In the genomic region with DNA sequence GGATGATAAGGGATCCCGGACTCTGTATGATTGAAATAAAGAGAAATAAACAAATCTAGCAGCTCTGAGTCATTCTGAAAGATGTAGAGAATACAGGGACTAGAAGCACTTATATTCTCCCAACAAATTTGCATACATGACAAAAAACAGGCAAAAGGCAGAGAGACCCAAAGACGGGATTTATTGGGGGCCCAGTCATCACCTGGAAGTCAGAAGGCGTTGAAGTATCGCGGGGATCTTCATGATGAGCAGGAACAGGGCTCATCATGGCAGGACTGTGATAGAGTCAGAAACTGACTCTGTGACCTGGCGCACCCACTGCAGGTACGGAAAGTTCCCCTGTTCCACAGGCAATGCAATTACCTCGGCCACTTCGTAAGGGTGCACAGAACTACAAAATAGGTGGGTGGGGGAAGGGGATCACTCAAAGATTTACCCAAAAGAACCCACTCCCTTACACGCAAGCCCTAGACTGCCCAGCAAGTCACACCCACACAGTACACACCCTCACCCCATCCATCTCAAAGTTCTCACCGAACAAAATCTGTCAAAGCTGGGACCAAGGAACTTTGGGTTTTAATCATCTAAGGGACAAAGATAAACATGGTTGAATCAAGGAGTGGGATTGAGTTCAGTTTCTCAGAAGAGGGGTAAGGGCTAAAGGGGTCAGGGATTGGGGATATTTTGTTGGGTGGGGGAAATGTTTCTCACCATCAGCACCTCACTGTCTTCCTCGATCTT, we compare ENCODE assay signal across 8 cellular contexts. TPM values are rescaled to one million over a fixed set of nuclear protein-coding genes. Genes with fewer than 3 reads are reported as not detected.
DNase-seq lines count a peak whose midpoint lies in the region; ATAC-seq, FAIRE-seq and TF ChIP-seq lines count a peak whose summit lies in the region.

No MANE protein-coding gene starts in this region.

- H3K4me1 Mint-ChIP-seq in astrocyte (ENCODE audit: low read depth, unreplicated experiment) (peaks cover 39% of the 10 kb centered on the region), mesothelial cell of epicardium (peaks cover 52% of the 10 kb centered on the region)

- TF ChIP-seq CTCF in HEK293 (tag by site-specific recombination; IDR thresholded peaks at IDR 0.05) (no peak), astrocyte (IDR thresholded peaks at IDR 0.05; ENCODE audit: insufficient read depth, low read depth, low read length) (no peak), mesothelial cell of epicardium (IDR thresholded peaks at IDR 0.05; ENCODE audit: unreplicated experiment) (no peak)

- H3K4me3 Mint-ChIP-seq in astrocyte (ENCODE audit: unreplicated experiment) = peak overlapping the region; percentile 98
- H3K4me3 Mint-ChIP-seq in mesothelial cell of epicardium = peak overlapping the region; percentile 94

- H3K36me3 Mint-ChIP-seq in astrocyte (ENCODE audit: low read depth, unreplicated experiment) (peaks cover 12% of the 10 kb centered on the region), mesothelial cell of epicardium (peaks cover 7% of the 10 kb centered on the region)

- H3K27me3 ChIP-seq in ACC112 (ENCODE audit: insufficient read depth, low read length) (no peaks in the 10 kb centered on the region), astrocyte (ENCODE audit: insufficient read depth, low read length) (no peaks in the 10 kb centered on the region)

- H3K9ac ChIP-seq in astrocyte (ENCODE audit: low read length) = peak overlapping the region; percentile 93

- POLR2A ChIA-PET in HEK293 (lab: Yijun Ruan, JAX) = interaction anchor here (0.6 to 3.4 kb wide), 3 partner anchors 10 to 169 kb away, joined by 4 to 14 read pairs (median 6); partner anchors contain the start of gene ZBTB9

- no peak overlapping the region for H2AFZ ChIP-seq in ACC112 (ENCODE audit: low read length, unreplicated experiment)
- H2AFZ ChIP-seq in astrocyte (ENCODE audit: low read depth, low read length) = no peak overlapping the region

- H3K36me3 ChIP-seq in ACC112 (ENCODE audit: insufficient read depth, low read length) (0 out of 2 replicates have a peak, but pooled peaks cover 5% of the 10 kb centered on the region), HEK293 (ENCODE audit: control insufficient read depth in 2 of 2, insufficient read depth in 1 of 2, low read length in 2 of 2) (peaks cover 0 to 44% of the 10 kb centered on the region in 2 experiments; a peak in 1 of 3 replicates), astrocyte (ENCODE audit: insufficient read depth, low read length) (peaks cover 8% of the 10 kb centered on the region)

- peak overlapping the region; percentile 97 for H3K4me2 ChIP-seq in astrocyte (ENCODE audit: low read length)

- ATAC-seq in HG03097 (IDR thresholded peaks at IDR 0.05; ENCODE audit: low FRiP score, unreplicated experiment) = no peak
- ATAC-seq in HG03457 (IDR thresholded peaks at IDR 0.05; ENCODE audit: unreplicated experiment) = no peak

- CTCF ChIA-PET in HEK293 (lab: Yijun Ruan, JAX) = interaction anchor here (0.7 to 2.1 kb wide), 6 partner anchors 10 to 137 kb away, joined by 3 to 7 read pairs (median 4); partner anchors contain the start of gene ZBTB9

- H3K9me3 Mint-ChIP-seq in astrocyte (ENCODE audit: unreplicated experiment) (no peaks in the 10 kb centered on the region), mesothelial cell of epicardium (no peaks in the 10 kb centered on the region)

- H3K27ac ChIP-seq in ACC112 (ENCODE audit: low read depth, low read length) (peak overlapping the region; percentile 95), HEK293 (ENCODE audit: extremely low read depth, low read depth, low read length) (no peak overlapping the region), astrocyte (ENCODE audit: low read depth, low read length) (peak overlapping the region; percentile 98)

- DNase-seq in astrocyte (ENCODE audit: low read depth) (no peak), mesothelial cell of epicardium (ENCODE audit: low spot score in 2 of 2, unreplicated experiment in 2 of 2) (no peak), putamen (ENCODE audit: low spot score) (no peak), EL (no peak)

- peaks cover 28% of the 10 kb centered on the region for H3K4me1 ChIP-seq in ACC112 (ENCODE audit: control insufficient read depth, insufficient read depth, low read length, unreplicated experiment)
- no peaks in the 10 kb centered on the region for H3K4me1 ChIP-seq in HEK293 (ENCODE audit: control insufficient read depth, insufficient read depth, low read length)
- peaks cover 32% of the 10 kb centered on the region for H3K4me1 ChIP-seq in astrocyte (ENCODE audit: insufficient read depth, low read length)

- peak overlapping the region; percentile 88 for H3K4me3 ChIP-seq in ACC112 (ENCODE audit: low read depth, low read length)
- H3K4me3 ChIP-seq in HEK293 (ENCODE audit: low read depth, low read length) = peak overlapping the region; percentile 40
- peak overlapping the region; percentile 82 for H3K4me3 ChIP-seq in astrocyte (ENCODE audit: insufficient read depth, low read depth, low read length)

- H3K27ac Mint-ChIP-seq in astrocyte (ENCODE audit: unreplicated experiment) (peak overlapping the region; percentile 98), mesothelial cell of epicardium (peak overlapping the region; percentile 98)

- H3K9me3 ChIP-seq in HEK293 (ENCODE audit: control insufficient read depth, insufficient read depth, low read depth, low read length) (no peaks in the 10 kb centered on the region), astrocyte (ENCODE audit: insufficient read depth, low read depth, low read length) (no peaks in the 10 kb centered on the region)

- H4K20me1 ChIP-seq in astrocyte (ENCODE audit: insufficient read depth, low read length) = peaks cover 48% of the 10 kb centered on the region

- FAIRE-seq in astrocyte (lab: Jason Lieb, UNC) = peak; percentile 26

- no peaks in the 10 kb centered on the region for H3K27me3 Mint-ChIP-seq in astrocyte (ENCODE audit: low read depth, unreplicated experiment)
- H3K27me3 Mint-ChIP-seq in mesothelial cell of epicardium (ENCODE audit: low read depth) = no peaks in the 10 kb centered on the region

- peaks cover 48% of the 10 kb centered on the region for H3K79me2 ChIP-seq in ACC112 (ENCODE audit: control insufficient read depth, insufficient read depth, low read length, unreplicated experiment)
- H3K79me2 ChIP-seq in astrocyte (ENCODE audit: insufficient read depth, low read length) = peaks cover 45% of the 10 kb centered on the region

TF ChIP-seq in HEK293, 187 proteins besides CTCF, POLR2A, EP300 and RAD21:
- TF ChIP-seq EGR2 (tag by site-specific recombination; IDR thresholded peaks at IDR 0.05; ENCODE audit: low read depth) (peak; percentile 7; the same call in 1 of the 2 replicates), ZNF629 (tag by site-specific recombination; IDR thresholded peaks at IDR 0.05) (no peak), ZNF404 (tag by site-specific recombination; IDR thresholded peaks at IDR 0.05) (no peak), ZBTB8A (tag by site-specific recombination; IDR thresholded peaks at IDR 0.05) (no peak), ZFHX2 (tag by site-specific recombination; conservative IDR thresholded peaks at IDR 0.05) (peak; percentile 59), ZBTB48 (tag by site-specific recombination; IDR thresholded peaks at IDR 0.05) (peak; percentile 44; the same call in 1 of the 2 replicates)
- TF ChIP-seq, protein P1, sequence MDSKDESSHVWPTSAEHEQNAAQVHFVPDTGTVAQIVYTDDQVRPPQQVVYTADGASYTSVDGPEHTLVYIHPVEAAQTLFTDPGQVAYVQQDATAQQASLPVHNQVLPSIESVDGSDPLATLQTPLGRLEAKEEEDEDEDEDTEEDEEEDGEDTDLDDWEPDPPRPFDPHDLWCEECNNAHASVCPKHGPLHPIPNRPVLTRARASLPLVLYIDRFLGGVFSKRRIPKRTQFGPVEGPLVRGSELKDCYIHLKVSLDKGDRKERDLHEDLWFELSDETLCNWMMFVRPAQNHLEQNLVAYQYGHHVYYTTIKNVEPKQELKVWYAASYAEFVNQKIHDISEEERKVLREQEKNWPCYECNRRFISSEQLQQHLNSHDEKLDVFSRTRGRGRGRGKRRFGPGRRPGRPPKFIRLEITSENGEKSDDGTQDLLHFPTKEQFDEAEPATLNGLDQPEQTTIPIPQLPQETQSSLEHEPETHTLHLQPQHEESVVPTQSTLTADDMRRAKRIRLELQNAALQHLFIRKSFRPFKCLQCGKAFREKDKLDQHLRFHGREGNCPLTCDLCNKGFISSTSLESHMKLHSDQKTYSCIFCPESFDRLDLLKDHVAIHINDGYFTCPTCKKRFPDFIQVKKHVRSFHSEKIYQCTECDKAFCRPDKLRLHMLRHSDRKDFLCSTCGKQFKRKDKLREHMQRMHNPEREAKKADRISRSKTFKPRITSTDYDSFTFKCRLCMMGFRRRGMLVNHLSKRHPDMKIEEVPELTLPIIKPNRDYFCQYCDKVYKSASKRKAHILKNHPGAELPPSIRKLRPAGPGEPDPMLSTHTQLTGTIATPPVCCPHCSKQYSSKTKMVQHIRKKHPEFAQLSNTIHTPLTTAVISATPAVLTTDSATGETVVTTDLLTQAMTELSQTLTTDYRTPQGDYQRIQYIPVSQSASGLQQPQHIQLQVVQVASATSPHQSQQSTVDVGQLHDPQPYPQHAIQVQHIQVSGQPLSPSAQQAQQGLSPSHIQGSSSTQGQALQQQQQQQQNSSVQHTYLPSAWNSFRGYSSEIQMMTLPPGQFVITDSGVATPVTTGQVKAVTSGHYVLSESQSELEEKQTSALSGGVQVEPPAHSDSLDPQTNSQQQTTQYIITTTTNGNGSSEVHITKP (tag by site-specific recombination; IDR thresholded peaks at IDR 0.05) = peak; percentile 46; the same call in 1 of the 2 replicates
- TF ChIP-seq, protein P2, sequence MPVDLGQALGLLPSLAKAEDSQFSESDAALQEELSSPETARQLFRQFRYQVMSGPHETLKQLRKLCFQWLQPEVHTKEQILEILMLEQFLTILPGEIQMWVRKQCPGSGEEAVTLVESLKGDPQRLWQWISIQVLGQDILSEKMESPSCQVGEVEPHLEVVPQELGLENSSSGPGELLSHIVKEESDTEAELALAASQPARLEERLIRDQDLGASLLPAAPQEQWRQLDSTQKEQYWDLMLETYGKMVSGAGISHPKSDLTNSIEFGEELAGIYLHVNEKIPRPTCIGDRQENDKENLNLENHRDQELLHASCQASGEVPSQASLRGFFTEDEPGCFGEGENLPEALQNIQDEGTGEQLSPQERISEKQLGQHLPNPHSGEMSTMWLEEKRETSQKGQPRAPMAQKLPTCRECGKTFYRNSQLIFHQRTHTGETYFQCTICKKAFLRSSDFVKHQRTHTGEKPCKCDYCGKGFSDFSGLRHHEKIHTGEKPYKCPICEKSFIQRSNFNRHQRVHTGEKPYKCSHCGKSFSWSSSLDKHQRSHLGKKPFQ (tag by site-specific recombination; IDR thresholded peaks at IDR 0.05) = 0 out of 2 replicates have a peak, but pooled peaks have one; percentile 21

RNA-seq across cellular contexts. Expression of gene CUTA, which starts 1.4 kb away (rescaled TPM):
- total RNA-seq in astrocyte (232 and 256 TPM in 2 replicates), mesothelial cell of epicardium (238 to 239 TPM (median 239 TPM) in 3 replicates)

RNA-seq across cellular contexts. Expression of gene SYNGAP1, which starts 3.3 kb away (rescaled TPM):
- total RNA-seq in astrocyte = 34.5 and 36.1 TPM in 2 replicates
- 57.7 to 66.1 TPM (median 65.1 TPM) in 3 replicates for total RNA-seq in mesothelial cell of epicardium

RNA-seq across cellular contexts. Expression of gene PHF1, which starts 5.7 kb away (rescaled TPM):
- 29.7 and 34.3 TPM in 2 replicates for total RNA-seq in astrocyte
- total RNA-seq in mesothelial cell of epicardium = 61.0 to 63.6 TPM (median 63.0 TPM) in 3 replicates

RNA-seq across cellular contexts. Expression of gene KIFC1, which starts 24.9 kb away (rescaled TPM):
- total RNA-seq in astrocyte (2.9 and 4.2 TPM in 2 replicates), mesothelial cell of epicardium (30.1 to 31.3 TPM (median 30.3 TPM) in 3 replicates)

RNA-seq across cellular contexts. Expression of gene ZBTB9, which starts 37.8 kb away (rescaled TPM):
- total RNA-seq in astrocyte (9.8 and 10.4 TPM in 2 replicates), mesothelial cell of epicardium (9.6 to 10.2 TPM (median 10.0 TPM) in 3 replicates)
